ENCODE assay signal across 8 cellular contexts in the genomic region with DNA sequence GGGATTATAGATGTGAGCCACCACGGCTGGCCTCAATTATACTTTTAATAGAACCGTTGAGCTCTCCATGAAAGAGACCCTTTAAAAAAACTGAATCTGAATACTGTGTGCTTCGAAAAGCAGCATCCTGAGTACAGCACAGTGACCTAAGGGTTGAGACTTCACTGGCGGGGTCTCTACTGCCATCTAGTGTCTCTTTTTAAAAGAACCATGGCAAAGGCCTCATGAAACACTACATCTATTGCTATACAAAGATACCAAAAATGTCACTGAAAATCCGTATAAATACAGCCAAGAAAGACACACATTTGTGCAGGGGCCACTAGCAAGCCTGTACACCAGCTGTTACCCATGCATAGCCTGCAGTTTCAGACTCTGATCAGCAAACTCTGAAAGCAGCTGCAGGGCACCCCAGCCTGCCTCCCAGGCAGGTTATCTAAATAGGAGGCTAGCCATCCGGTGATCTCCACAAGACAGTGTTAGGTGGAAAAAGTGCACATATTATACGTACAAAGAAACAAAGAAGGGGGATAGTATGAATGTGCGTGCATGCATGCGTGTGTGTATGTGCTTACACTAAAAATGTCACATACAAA. TPM values are rescaled to one million over a fixed set of nuclear protein-coding genes. Genes with fewer than 3 reads are reported as not detected.
A peak's percentile ranks its signal among the peaks of the same experiment; 100 is the strongest.
DNase-seq lines count a peak whose midpoint lies in the region; TF ChIP-seq lines count a peak whose summit lies in the region.

No MANE protein-coding gene starts in this region.

- DNase-seq in AG04450 (ENCODE audit: low read depth, low spot score) (peak; percentile 38), NCI-H2029 treated with DMSO at 0.1 percent for 48 hours (lab: John Stamatoyannopoulos, UW) (peak; percentile 40), chondrocyte (ENCODE audit: low spot score) (no peak), left kidney (ENCODE audit: low read depth, low spot score) (peak; percentile 85), middle frontal gyrus (ENCODE audit: extremely low spot score, low spot score) (no peak)
- peak; percentile 27 for DNase-seq in T-helper 2 cell treated with Interferon-gamma antibody and Interleukin-4, amounts not matched to agents 5 μg/mL and 100 μg/mL, for 36 hours (ENCODE audit: low spot score)
- peak in 5 of 6 experiments; percentile 3 to 74 (median 43) for DNase-seq in stimulated activated naive CD4-positive, alpha-beta T cell (lab: John Stamatoyannopoulos, UW)

- peaks cover 39% of the 10 kb centered on the region for H3K36me3 Mint-ChIP-seq in T-helper 2 cell treated with Interferon-gamma antibody and Interleukin-4, amounts not matched to agents 5 μg/mL and 100 μg/mL, for 36 hours (ENCODE audit: low read depth)
- H3K36me3 Mint-ChIP-seq in chondrocyte (ENCODE audit: low read depth), result peaks cover 25% of the 10 kb centered on the region

- POLR2A ChIA-PET in AG04450 (lab: Yijun Ruan, JAX), result interaction anchor here (0.6 to 2.4 kb wide), 4 partner anchors 22 to 93 kb away, joined by 5 to 12 read pairs (median 10); a partner anchor contains a TSS

- H3K27me3 Mint-ChIP-seq in T-helper 2 cell treated with Interferon-gamma antibody and Interleukin-4, amounts not matched to agents 5 μg/mL and 100 μg/mL, for 36 hours (ENCODE audit: low read depth), result no peaks in the 10 kb centered on the region
- H3K27me3 Mint-ChIP-seq in chondrocyte (ENCODE audit: low read depth), result no peaks in the 10 kb centered on the region

- peak; percentile 91 for TF ChIP-seq CTCF in AG04450 (IDR thresholded peaks at IDR 0.05; ENCODE audit: low read depth, low read length)
- TF ChIP-seq CTCF in GM12873 (IDR thresholded peaks at IDR 0.05; ENCODE audit: insufficient read depth, low read depth, low read length, missing control alignments), result peak; percentile 83
- TF ChIP-seq CTCF in chondrocyte (IDR thresholded peaks at IDR 0.05), result peak; percentile 90

- H3K9me3 Mint-ChIP-seq in T-helper 2 cell treated with Interferon-gamma antibody and Interleukin-4, amounts not matched to agents 5 μg/mL and 100 μg/mL, for 36 hours, result no peaks in the 10 kb centered on the region
- H3K9me3 Mint-ChIP-seq in chondrocyte (ENCODE audit: low read depth), result no peaks in the 10 kb centered on the region

- H3K9me3 ChIP-seq in AG04450 (ENCODE audit: control insufficient read depth, insufficient read depth, low read length), result no peaks in the 10 kb centered on the region

- peaks cover 2% of the 10 kb centered on the region for H3K4me1 Mint-ChIP-seq in T-helper 2 cell treated with Interferon-gamma antibody and Interleukin-4, amounts not matched to agents 5 μg/mL and 100 μg/mL, for 36 hours (ENCODE audit: low read depth)
- peaks cover 33% of the 10 kb centered on the region for H3K4me1 Mint-ChIP-seq in chondrocyte (ENCODE audit: low read depth)

- CTCF ChIA-PET in AG04450 (lab: Charles Lee), result interaction anchor here (0.6 to 2.9 kb wide), 35 partner anchors 10 to 349 kb away, joined by 3 to 28 read pairs (median 5); a partner anchor contains a TSS

- no peak overlapping the region for H3K27ac ChIP-seq in AG04450 (ENCODE audit: low read depth, low read length)

- no peaks in the 10 kb centered on the region for H3K27me3 ChIP-seq in AG04450 (ENCODE audit: control insufficient read depth, insufficient read depth, low read length)

- H3K4me3 ChIP-seq in AG04450 (ENCODE audit: low read depth, low read length), result no peak overlapping the region

- no peak overlapping the region for H3K27ac Mint-ChIP-seq in T-helper 2 cell treated with Interferon-gamma antibody and Interleukin-4, amounts not matched to agents 5 μg/mL and 100 μg/mL, for 36 hours
- H3K27ac Mint-ChIP-seq in chondrocyte (ENCODE audit: unreplicated experiment), result peak overlapping the region; percentile 54

- H3K4me3 Mint-ChIP-seq in T-helper 2 cell treated with Interferon-gamma antibody and Interleukin-4, amounts not matched to agents 5 μg/mL and 100 μg/mL, for 36 hours, result no peak overlapping the region
- H3K4me3 Mint-ChIP-seq in chondrocyte (ENCODE audit: unreplicated experiment), result no peak overlapping the region

RNA-seq across cellular contexts. Expression of a gene that starts 35.3 kb away (rescaled TPM):
- 66.5 and 77.1 TPM in 2 replicates for polyA plus RNA-seq in AG04450 (2011; rRNA removed)
- polyA minus RNA-seq in AG04450 (2011; rRNA and poly(A)+ RNA removed), result 126 and 154 TPM in 2 replicates
- total RNA-seq in chondrocyte, result 104 to 118 TPM (median 110 TPM) in 3 replicates

RNA-seq across cellular contexts. Expression of a gene that starts 35.4 kb away (rescaled TPM):
- polyA plus RNA-seq in AG04450 (2011; rRNA removed), result 0.92 and 0.98 TPM in 2 replicates
- polyA minus RNA-seq in AG04450 (2011; rRNA and poly(A)+ RNA removed), result 1.2 and 1.3 TPM in 2 replicates
- 1.7 to 2.2 TPM (median 1.8 TPM) in 3 replicates for total RNA-seq in chondrocyte

RNA-seq across cellular contexts. Expression of a gene that starts 49.5 kb away (rescaled TPM):
- polyA plus RNA-seq in AG04450 (2011; rRNA removed), result 5.3 and 8.3 TPM in 2 replicates
- polyA minus RNA-seq in AG04450 (2011; rRNA and poly(A)+ RNA removed), result 6.0 and 6.7 TPM in 2 replicates
- total RNA-seq in chondrocyte, result 39.8 to 62.7 TPM (median 43.1 TPM) in 3 replicates

RNA-seq across cellular contexts. Expression of a gene that starts 54.7 kb away (rescaled TPM):
- 0.51 and 1.0 TPM in 2 replicates for polyA plus RNA-seq in AG04450 (2011; rRNA removed)
- 0.41 TPM in 1 of 2 replicates, not detected in the other for polyA minus RNA-seq in AG04450 (2011; rRNA and poly(A)+ RNA removed)
- total RNA-seq in chondrocyte, result not detected in 3 replicates

Comparison
In these comparisons a context has a peak if more than half of its experiments do, and no peak if none do; other contexts are left out.
1. DNase-seq: peak in AG04450 (single experiment), NCI-H2029 treated with DMSO at 0.1 percent for 48 hours (single experiment), T-helper 2 cell treated with Interferon-gamma antibody and Interleukin-4, amounts not matched to agents 5 μg/mL and 100 μg/mL, for 36 hours (single experiment), left kidney (single experiment) and stimulated activated naive CD4-positive, alpha-beta T cell (5 of 6); none in chondrocyte (single experiment) and middle frontal gyrus (single experiment).
2. Peak in every context shown above with its lines, with median percentiles within 50 percentile points of each other: CTCF ChIP-seq.